8 cellular contexts compared by ENCODE assay signal in the genomic region with DNA sequence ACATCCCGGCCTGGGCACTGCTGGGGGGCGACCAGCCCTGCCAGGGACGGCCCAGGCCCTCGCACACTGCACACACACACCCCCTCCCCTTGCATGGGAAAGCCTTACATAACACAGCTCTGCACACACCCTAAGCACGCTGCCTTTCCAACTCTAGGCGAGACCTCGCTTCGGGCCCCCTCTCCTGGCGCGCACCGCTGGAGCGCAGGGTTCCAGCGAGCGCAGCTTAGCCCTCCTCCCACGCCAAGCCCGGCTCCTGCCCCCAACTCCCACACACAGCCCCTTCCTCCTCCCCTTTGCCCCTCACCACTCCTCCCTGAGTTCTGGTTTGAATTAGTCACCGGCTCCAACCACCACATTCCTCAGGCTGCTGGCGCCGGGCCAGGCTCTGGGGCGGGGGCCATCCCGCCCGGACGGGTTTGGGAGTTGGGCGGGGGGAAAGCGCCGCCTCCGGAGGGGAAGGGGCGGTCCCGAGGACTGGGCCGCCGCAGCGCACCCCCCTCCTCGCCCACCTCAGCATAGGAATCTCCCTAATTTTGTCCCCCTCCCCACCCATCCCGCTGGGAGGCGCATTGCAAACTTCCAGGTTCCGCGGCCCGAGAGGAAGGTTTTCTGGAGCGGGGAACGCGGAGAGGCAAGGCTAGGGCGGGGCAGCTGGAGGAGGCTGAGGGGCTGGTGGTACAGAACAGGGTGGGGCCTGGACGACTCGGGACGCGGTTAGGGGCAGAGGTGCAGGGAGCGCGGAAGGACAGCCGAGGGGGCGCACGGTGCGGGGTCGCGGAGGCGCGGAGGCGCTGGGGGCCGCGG. TPM values are rescaled to one million over a fixed set of nuclear protein-coding genes. Genes with fewer than 3 reads are reported as not detected.
DNase-seq lines count a peak whose midpoint lies in the region; ATAC-seq and TF ChIP-seq lines count a peak whose summit lies in the region.

No MANE protein-coding gene starts in this region.

- no peaks in the 10 kb centered on the region for H3K27me3 Mint-ChIP-seq in natural killer cell treated with Interleukin-12 subunit alpha and Interleukin-12 subunit beta and Interleukin-15 and Interleukin-18, amount 100 ng/mL, for 72 hours

- TF ChIP-seq POLR2A in uterus (IDR thresholded peaks at IDR 0.05) = peak; percentile 28 to 65

- peak overlapping the region; percentile 95 to 99 for H3K27ac ChIP-seq in uterus

- no peaks in the 10 kb centered on the region for H3K9me3 Mint-ChIP-seq in natural killer cell treated with Interleukin-12 subunit alpha and Interleukin-12 subunit beta and Interleukin-15 and Interleukin-18, amount 100 ng/mL, for 72 hours

- peaks cover 6 to 10% of the 10 kb centered on the region in 2 donors for H3K4me1 ChIP-seq in uterus

- peak overlapping the region; percentile 93 for H3K4me3 ChIP-seq in fibroblast of the aortic adventitia (ENCODE audit: low read depth, low read length)
- H3K4me3 ChIP-seq in uterus = peak overlapping the region; percentile 79 to 90

- peak overlapping the region; percentile 91 to 97 for H3K27ac Mint-ChIP-seq in natural killer cell treated with Interleukin-12 subunit alpha and Interleukin-12 subunit beta and Interleukin-15 and Interleukin-18, amount 100 ng/mL, for 72 hours

- H3K9me3 ChIP-seq in uterus = no peaks in the 10 kb centered on the region

- TF ChIP-seq CTCF in fibroblast of the aortic adventitia (IDR thresholded peaks at IDR 0.05; ENCODE audit: insufficient read depth, low read length) = peak; percentile 11
- no peak for TF ChIP-seq CTCF in uterus (IDR thresholded peaks at IDR 0.05)

- DNase-seq in NCI-H1417 (lab: John Stamatoyannopoulos, UW) (peak in 2 of 3 experiments; percentile 30 to 38), NCI-H1417 treated with DMSO at 0.1 percent for 48 hours (lab: John Stamatoyannopoulos, UW) (no peak), OCI-M1 (lab: John Stamatoyannopoulos, UW) (peak; percentile 88), fibroblast of the aortic adventitia (ENCODE audit: low read depth) (peak; percentile 95), uterus (peak; percentile 96 to 97)
- DNase-seq in activated naive CD4-positive, alpha-beta T cell treated with Interleukin-2 at 50 U/mL for 16 hours = peak; percentile 72
- DNase-seq in natural killer cell treated with Interleukin-12 subunit alpha and Interleukin-12 subunit beta and Interleukin-15 and Interleukin-18, amount 100 ng/mL, for 72 hours (ENCODE audit: low spot score) = no peak

- peaks cover 55 to 60% of the 10 kb centered on the region in 2 donors for H3K4me1 Mint-ChIP-seq in natural killer cell treated with Interleukin-12 subunit alpha and Interleukin-12 subunit beta and Interleukin-15 and Interleukin-18, amount 100 ng/mL, for 72 hours (ENCODE audit: low read depth in 2 of 2)

- H3K36me3 Mint-ChIP-seq in natural killer cell treated with Interleukin-12 subunit alpha and Interleukin-12 subunit beta and Interleukin-15 and Interleukin-18, amount 100 ng/mL, for 72 hours = no peaks in the 10 kb centered on the region

- intact Hi-C loops in uterus (cut with DNase I; ENCODE audit: low total_unique reads) = no loop called here

- no peak for ATAC-seq in natural killer cell treated with Interleukin-12 subunit alpha and Interleukin-12 subunit beta and Interleukin-15 and Interleukin-18, amount 100 ng/mL, for 72 hours
- no peak for ATAC-seq in GM19397 (IDR thresholded peaks at IDR 0.05; ENCODE audit: unreplicated experiment)

- H3K36me3 ChIP-seq in uterus = no peaks in the 10 kb centered on the region

- no peaks in the 10 kb centered on the region for H3K27me3 ChIP-seq in uterus

- peak overlapping the region; percentile 83 for H3K4me3 Mint-ChIP-seq in natural killer cell treated with Interleukin-12 subunit alpha and Interleukin-12 subunit beta and Interleukin-15 and Interleukin-18, amount 100 ng/mL, for 72 hours

RNA-seq across cellular contexts. Expression of gene AHNAK, which starts 1.0 kb away (rescaled TPM):
- total RNA-seq in fibroblast of the aortic adventitia (ENCODE audit: low replicate concordance) (737 and 1,851 TPM in 2 replicates), uterus (1,000 to 10,000 TPM in 1 of 4 donors, 100 to 1,000 TPM in 3; 452 to 1,353 (median 779) TPM)
- total RNA-seq in natural killer cell treated with Interleukin-12 subunit alpha and Interleukin-12 subunit beta and Interleukin-15 and Interleukin-18, amount 100 ng/mL, for 72 hours = 10 to 100 TPM; 49.2 to 60.0 TPM

RNA-seq across cellular contexts. Expression of gene EEF1G, which starts 28.1 kb away (rescaled TPM):
- total RNA-seq in fibroblast of the aortic adventitia (ENCODE audit: low replicate concordance) (1,443 and 1,493 TPM in 2 replicates), uterus (1,000 to 10,000 TPM; 1,301 to 1,426 (median 1,363) TPM)
- total RNA-seq in natural killer cell treated with Interleukin-12 subunit alpha and Interleukin-12 subunit beta and Interleukin-15 and Interleukin-18, amount 100 ng/mL, for 72 hours = 1,000 to 10,000 TPM in 1 of 2 donors, 100 to 1,000 TPM in 1; 898 to 1,016 TPM

RNA-seq across cellular contexts. Expression of gene TUT1, which starts 45.7 kb away (rescaled TPM):
- 4.5 and 9.4 TPM in 2 replicates for total RNA-seq in fibroblast of the aortic adventitia (ENCODE audit: low replicate concordance)
- total RNA-seq in natural killer cell treated with Interleukin-12 subunit alpha and Interleukin-12 subunit beta and Interleukin-15 and Interleukin-18, amount 100 ng/mL, for 72 hours = 10 to 100 TPM; 24.1 to 35.7 TPM
- total RNA-seq in uterus = 10 to 100 TPM in 1 of 4 donors, 1 to 10 TPM in 3; 7.1 to 19.3 (median 8.6) TPM

RNA-seq across cellular contexts. Expression of gene MTA2, which starts 56.0 kb away (rescaled TPM):
- 46.2 and 110 TPM in 2 replicates for total RNA-seq in fibroblast of the aortic adventitia (ENCODE audit: low replicate concordance)
- total RNA-seq in natural killer cell treated with Interleukin-12 subunit alpha and Interleukin-12 subunit beta and Interleukin-15 and Interleukin-18, amount 100 ng/mL, for 72 hours = 100 to 1,000 TPM; 234 to 259 TPM
- 100 to 1,000 TPM in 2 of 4 donors, 10 to 100 TPM in 2; 37.9 to 120 (median 78.2) TPM for total RNA-seq in uterus

Comparison
In these comparisons a context has a peak if more than half of its experiments do, and no peak if none do; other contexts are left out.
1. DNase-seq: peak in NCI-H1417 (2 of 3), OCI-M1 (single experiment), activated naive CD4-positive, alpha-beta T cell treated with Interleukin-2 at 50 U/mL for 16 hours (single experiment), fibroblast of the aortic adventitia (single experiment) and uterus (2 of 2); none in NCI-H1417 treated with DMSO at 0.1 percent for 48 hours (single experiment) and natural killer cell treated with Interleukin-12 subunit alpha and Interleukin-12 subunit beta and Interleukin-15 and Interleukin-18, amount 100 ng/mL, for 72 hours (single experiment).
2. RNA of gene AHNAK, which starts 1.0 kb away (total RNA-seq): 452 to 1,353 TPM in uterus and 737 to 1,851 TPM in fibroblast of the aortic adventitia; 49.2 to 60.0 TPM in natural killer cell treated with Interleukin-12 subunit alpha and Interleukin-12 subunit beta and Interleukin-15 and Interleukin-18, amount 100 ng/mL, for 72 hours; every median in the first group is over 4 times any median in the second.